13 cellular contexts compared by ENCODE assay signal in genomic region chr1:241408170-241408569, GRCh38.
DNase-seq lines count a peak whose midpoint lies in the region; TF ChIP-seq lines count a peak whose summit lies in the region.
"Had no signal": no experiment of that assay in that cellular context is flagged by ENCODE, and none has a peak within 500 bp of the region (broad histone marks: within the 10 kb centered on the region; RNA-seq: fewer than 3 reads in every experiment).

No MANE protein-coding gene starts in this region.

- DNase-seq in RKO (ENCODE audit: low spot score) (peak; percentile 40), fibroblast of mammary gland (ENCODE audit: low read depth) (peak; percentile 62), foreskin melanocyte (no peak), nucleus accumbens (lab: John Stamatoyannopoulos, UW) (no peak), NOMO-1 treated with DMSO at 0.1 percent for 48 hours (lab: John Stamatoyannopoulos, UW; ENCODE audit: unreplicated experiment) (no peak), NCI-H2029 treated with DMSO at 0.1 percent for 48 hours (lab: John Stamatoyannopoulos, UW) (no peak)
- DNase-seq: activated naive CD8-positive, alpha-beta T cell treated with anti-CD3 and anti-CD28 coated beads for 36 hours; midbrain; SIG-M5; stimulated activated CD4-positive, alpha-beta T cell treated with anti-CD3 and anti-CD28 coated beads, Interleukin-12 subunit alpha, Interleukin-12 subunit beta, amount 100 ng/mL, for 4 hours had no signal

- H3K27ac ChIP-seq in 22Rv1: no peak overlapping the region
- H3K27ac ChIP-seq in HEK293 (ENCODE audit: extremely low read depth, low read depth, low read length): no peak overlapping the region
- H3K27ac ChIP-seq: BLaER1 treated with 17β-estradiol and CSF1 and Interleukin-3, amounts not matched to agents 10 nM and 100 nM had no signal

- no peaks in the 10 kb centered on the region for H3K4me1 ChIP-seq in HEK293 (ENCODE audit: control insufficient read depth, insufficient read depth, low read length)
- H3K4me1 ChIP-seq: BLaER1 treated with 17β-estradiol and CSF1 and Interleukin-3, amounts not matched to agents 10 nM and 100 nM had no signal

- H3K4me3 ChIP-seq in HEK293 (ENCODE audit: low read depth, low read length) (no peak overlapping the region), fibroblast of mammary gland (ENCODE audit: control insufficient read depth, low read depth, low read length) (no peak overlapping the region)
- H3K4me3 ChIP-seq: BLaER1 treated with 17β-estradiol and CSF1 and Interleukin-3, amounts not matched to agents 10 nM and 100 nM had no signal

- TF ChIP-seq CTCF in 22Rv1 (IDR thresholded peaks at IDR 0.05) (peak; percentile 33), HEK293 (tag by site-specific recombination; IDR thresholded peaks at IDR 0.05) (peak; percentile 80), fibroblast of mammary gland (conservative IDR thresholded peaks at IDR 0.05; ENCODE audit: control insufficient read depth, insufficient read depth, low read depth, low read length) (peak; percentile 32)

- H3K36me3 ChIP-seq in HEK293 (ENCODE audit: control insufficient read depth in 2 of 2, insufficient read depth in 1 of 2, low read length in 2 of 2): no peaks in the 10 kb centered on the region
- H3K36me3 ChIP-seq: BLaER1 treated with 17β-estradiol and CSF1 and Interleukin-3, amounts not matched to agents 10 nM and 100 nM had no signal

- CTCF ChIA-PET in HEK293 (lab: Yijun Ruan, JAX): interaction anchor here (0.7 to 1.0 kb wide), 3 partner anchors 252 to 520 kb away, joined by 3 read pairs; no protein-coding TSS in a partner anchor

- no peaks in the 10 kb centered on the region for H3K9me3 ChIP-seq in HEK293 (ENCODE audit: control insufficient read depth, insufficient read depth, low read depth, low read length)

- POLR2A ChIA-PET in HEK293 (lab: Yijun Ruan, JAX): no interaction called here

TF ChIP-seq in HEK293, 187 proteins besides CTCF, POLR2A, EP300 and RAD21:
- TF ChIP-seq, protein P1, sequence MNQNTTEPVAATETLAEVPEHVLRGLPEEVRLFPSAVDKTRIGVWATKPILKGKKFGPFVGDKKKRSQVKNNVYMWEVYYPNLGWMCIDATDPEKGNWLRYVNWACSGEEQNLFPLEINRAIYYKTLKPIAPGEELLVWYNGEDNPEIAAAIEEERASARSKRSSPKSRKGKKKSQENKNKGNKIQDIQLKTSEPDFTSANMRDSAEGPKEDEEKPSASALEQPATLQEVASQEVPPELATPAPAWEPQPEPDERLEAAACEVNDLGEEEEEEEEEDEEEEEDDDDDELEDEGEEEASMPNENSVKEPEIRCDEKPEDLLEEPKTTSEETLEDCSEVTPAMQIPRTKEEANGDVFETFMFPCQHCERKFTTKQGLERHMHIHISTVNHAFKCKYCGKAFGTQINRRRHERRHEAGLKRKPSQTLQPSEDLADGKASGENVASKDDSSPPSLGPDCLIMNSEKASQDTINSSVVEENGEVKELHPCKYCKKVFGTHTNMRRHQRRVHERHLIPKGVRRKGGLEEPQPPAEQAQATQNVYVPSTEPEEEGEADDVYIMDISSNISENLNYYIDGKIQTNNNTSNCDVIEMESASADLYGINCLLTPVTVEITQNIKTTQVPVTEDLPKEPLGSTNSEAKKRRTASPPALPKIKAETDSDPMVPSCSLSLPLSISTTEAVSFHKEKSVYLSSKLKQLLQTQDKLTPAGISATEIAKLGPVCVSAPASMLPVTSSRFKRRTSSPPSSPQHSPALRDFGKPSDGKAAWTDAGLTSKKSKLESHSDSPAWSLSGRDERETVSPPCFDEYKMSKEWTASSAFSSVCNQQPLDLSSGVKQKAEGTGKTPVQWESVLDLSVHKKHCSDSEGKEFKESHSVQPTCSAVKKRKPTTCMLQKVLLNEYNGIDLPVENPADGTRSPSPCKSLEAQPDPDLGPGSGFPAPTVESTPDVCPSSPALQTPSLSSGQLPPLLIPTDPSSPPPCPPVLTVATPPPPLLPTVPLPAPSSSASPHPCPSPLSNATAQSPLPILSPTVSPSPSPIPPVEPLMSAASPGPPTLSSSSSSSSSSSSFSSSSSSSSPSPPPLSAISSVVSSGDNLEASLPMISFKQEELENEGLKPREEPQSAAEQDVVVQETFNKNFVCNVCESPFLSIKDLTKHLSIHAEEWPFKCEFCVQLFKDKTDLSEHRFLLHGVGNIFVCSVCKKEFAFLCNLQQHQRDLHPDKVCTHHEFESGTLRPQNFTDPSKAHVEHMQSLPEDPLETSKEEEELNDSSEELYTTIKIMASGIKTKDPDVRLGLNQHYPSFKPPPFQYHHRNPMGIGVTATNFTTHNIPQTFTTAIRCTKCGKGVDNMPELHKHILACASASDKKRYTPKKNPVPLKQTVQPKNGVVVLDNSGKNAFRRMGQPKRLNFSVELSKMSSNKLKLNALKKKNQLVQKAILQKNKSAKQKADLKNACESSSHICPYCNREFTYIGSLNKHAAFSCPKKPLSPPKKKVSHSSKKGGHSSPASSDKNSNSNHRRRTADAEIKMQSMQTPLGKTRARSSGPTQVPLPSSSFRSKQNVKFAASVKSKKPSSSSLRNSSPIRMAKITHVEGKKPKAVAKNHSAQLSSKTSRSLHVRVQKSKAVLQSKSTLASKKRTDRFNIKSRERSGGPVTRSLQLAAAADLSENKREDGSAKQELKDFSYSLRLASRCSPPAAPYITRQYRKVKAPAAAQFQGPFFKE (tag by site-specific recombination; IDR thresholded peaks at IDR 0.05; ENCODE audit: borderline replicate concordance): no peak
- TF ChIP-seq ZNF654 (tag by site-specific recombination; IDR thresholded peaks at IDR 0.05; ENCODE audit: low read depth) (peak; percentile 68), YY2 (tag by site-specific recombination; IDR thresholded peaks at IDR 0.05) (no peak), KLF10 (tag by site-specific recombination; IDR thresholded peaks at IDR 0.05) (no peak)
TF ChIP-seq in HEK293: peak in this region for 1.

Comparison
In these comparisons a context has a peak if more than half of its experiments do, and no peak if none do; other contexts are left out.
1. DNase-seq: peak in RKO (single experiment) and fibroblast of mammary gland (single experiment); none in foreskin melanocyte (single experiment), nucleus accumbens (0 of 56), NOMO-1 treated with DMSO at 0.1 percent for 48 hours (single experiment) and NCI-H2029 treated with DMSO at 0.1 percent for 48 hours (single experiment).
2. Peak in every context shown above with its lines, with median percentiles within 50 percentile points of each other: CTCF ChIP-seq.